In genomic region chr20:48705208-48706115, GRCh38 we compare ENCODE assay signal across 17 cellular contexts.
DNase-seq lines count a peak whose midpoint lies in the region; ATAC-seq and TF ChIP-seq lines count a peak whose summit lies in the region.
"Had no signal": no experiment of that assay in that cellular context is flagged by ENCODE, and none has a peak within 500 bp of the region (broad histone marks: within the 10 kb centered on the region; RNA-seq: fewer than 3 reads in every experiment).

No MANE protein-coding gene starts in this region.

- no peaks in the 10 kb centered on the region; the same call in 1 of the 2 replicates for H3K9me1 ChIP-seq in IMR-90 (ENCODE audit: insufficient read depth, low read length)

- H3K27ac ChIP-seq in CD8-positive, alpha-beta T cell (ENCODE audit: low read depth, low read length): no peak overlapping the region
- no peak overlapping the region for H3K27ac ChIP-seq in IMR-90 (ENCODE audit: insufficient read depth, low read length)
- H3K27ac ChIP-seq: brain microvascular endothelial cell, thyroid gland had no signal

- H2AK5ac ChIP-seq in IMR-90 (ENCODE audit: low read depth, low read length): no peak overlapping the region

- H2BK120ac ChIP-seq in IMR-90 (ENCODE audit: low read depth, low read length): no peak overlapping the region

- H2BK20ac ChIP-seq in IMR-90 (ENCODE audit: low read depth, low read length): no peak overlapping the region

- no peak overlapping the region for H2AK9ac ChIP-seq in IMR-90 (replicated peaks; ENCODE audit: low read depth, low read length, poor library complexity)

- no peak for ATAC-seq in CD8-positive, alpha-beta T cell
- ATAC-seq in IMR-90 (ENCODE audit: low read depth) (no peak), HG03442 (IDR thresholded peaks at IDR 0.05; ENCODE audit: unreplicated experiment) (no peak), HG02884 (IDR thresholded peaks at IDR 0.05; ENCODE audit: unreplicated experiment) (no peak)
- ATAC-seq: left lung had no signal

- H3K9ac ChIP-seq in IMR-90 (ENCODE audit: low read depth, low read length): no peak overlapping the region

- H3K4me1 Mint-ChIP-seq in CD8-positive, alpha-beta T cell (ENCODE audit: low read depth): peaks cover 60% of the 10 kb centered on the region
- peaks cover 21% of the 10 kb centered on the region for H3K4me1 Mint-ChIP-seq in osteocyte (ENCODE audit: unreplicated experiment)

- H3K4ac ChIP-seq in IMR-90 (ENCODE audit: low read depth, low read length): no peak overlapping the region

- no peak overlapping the region for H3K18ac ChIP-seq in IMR-90 (ENCODE audit: low read depth, low read length)

- H3K9me3 ChIP-seq in CD8-positive, alpha-beta T cell (ENCODE audit: low read length): no peaks in the 10 kb centered on the region
- no peaks in the 10 kb centered on the region for H3K9me3 ChIP-seq in IMR-90 (ENCODE audit: control insufficient read depth, insufficient read depth, low read length)
- H3K9me3 ChIP-seq: left lung, thyroid gland had no signal

- peaks cover 30% of the 10 kb centered on the region for H3K4me1 ChIP-seq in CD8-positive, alpha-beta T cell (ENCODE audit: insufficient read depth, low read length)
- no peaks in the 10 kb centered on the region; the same call in 1 of the 2 replicates for H3K4me1 ChIP-seq in IMR-90 (ENCODE audit: control insufficient read depth, insufficient read depth, low read length)

- no peak for TF ChIP-seq POLR2A in IMR-90 (IDR thresholded peaks at IDR 0.05; ENCODE audit: low read depth, low read length)

- H3K27me3 Mint-ChIP-seq in CD8-positive, alpha-beta T cell (ENCODE audit: low read depth): no peaks in the 10 kb centered on the region
- no peaks in the 10 kb centered on the region for H3K27me3 Mint-ChIP-seq in osteocyte (ENCODE audit: unreplicated experiment)
- H3K27me3 Mint-ChIP-seq: IgD-negative memory B cell had no signal

- H3K9me3 Mint-ChIP-seq in CD8-positive, alpha-beta T cell: no peaks in the 10 kb centered on the region
- no peaks in the 10 kb centered on the region for H3K9me3 Mint-ChIP-seq in osteocyte (ENCODE audit: unreplicated experiment)
- H3K9me3 Mint-ChIP-seq: IgD-negative memory B cell had no signal

- CTCF ChIA-PET in CD8-positive, alpha-beta T cell (lab: Charles Lee): interaction anchor here (0.7 to 2.8 kb wide), 4 partner anchors 46 to 49 kb away, joined by 3 to 6 read pairs (median 4); no protein-coding TSS in a partner anchor
- CTCF ChIA-PET in IMR-90 (lab: Yijun Ruan, JAX): no interaction called here

- no peak overlapping the region for H4K91ac ChIP-seq in IMR-90 (ENCODE audit: insufficient read depth, low read depth, low read length)

- peak overlapping the region; percentile 62 for H3K27ac Mint-ChIP-seq in CD8-positive, alpha-beta T cell
- peak overlapping the region; percentile 17 for H3K27ac Mint-ChIP-seq in osteocyte (ENCODE audit: unreplicated experiment)

- no peak overlapping the region for H3K4me3 ChIP-seq in CD8-positive, alpha-beta T cell (ENCODE audit: low read depth, low read length)
- no peak overlapping the region for H3K4me3 ChIP-seq in IMR-90 (ENCODE audit: insufficient read depth, low read depth, low read length)
- H3K4me3 ChIP-seq: left lung, skin epidermis, thyroid gland had no signal

- no peak overlapping the region for H3K23ac ChIP-seq in IMR-90 (ENCODE audit: low read depth, low read length)

- H4K20me1 ChIP-seq in IMR-90 (ENCODE audit: insufficient read depth, low read length): no peaks in the 10 kb centered on the region; the same call in 1 of the 2 replicates

- DNase-seq in CD8-positive, alpha-beta T cell: no peak
- DNase-seq in IMR-90 (no peak), dedifferentiated amniotic fluid mesenchymal stem cell (ENCODE audit: extremely low spot score) (peak; percentile 22), osteocyte (ENCODE audit: extremely low spot score, unreplicated experiment) (no peak), mesenteric fat pad (ENCODE audit: low spot score) (no peak), NCI-H1105 (lab: John Stamatoyannopoulos, UW) (no peak)
- DNase-seq: activated T-cell treated with anti-CD3 and anti-CD28 coated beads, Interleukin-2, amount 50 U/mL, for 48 hours; brain microvascular endothelial cell; hypothalamus; NCI-H1694 treated with DMSO at 0.1 percent for 48 hours; NCI-H69 had no signal

- 74 to 100% methylated on average over 1 to 2 of the region's 9 CpGs for whole genome bisulfite sequencing in IMR-90 (ENCODE audit: extremely low coverage in 2 of 2, insufficient read length in 1 of 2), 2 experiments

- no peak for TF ChIP-seq RAD21 in IMR-90 (IDR thresholded peaks at IDR 0.05; ENCODE audit: low read length)

- no peak overlapping the region for H3K14ac ChIP-seq in IMR-90 (replicated peaks; ENCODE audit: low read depth, low read length)

- TF ChIP-seq CTCF in CD8-positive, alpha-beta T cell (IDR thresholded peaks at IDR 0.05): no peak
- TF ChIP-seq CTCF in IMR-90 (conservative IDR thresholded peaks at IDR 0.05; ENCODE audit: low read depth, low read length) (no peak), osteocyte (IDR thresholded peaks at IDR 0.05) (no peak)

- intact Hi-C loops in CD8-positive, alpha-beta T cell (cut with DNase I, micrococcal nuclease): no loop called here
- intact Hi-C loops in IMR-90 (cut with micrococcal nuclease): no loop called here

- no peak overlapping the region for H4K8ac ChIP-seq in IMR-90 (ENCODE audit: low read depth in 2 of 2, low read length in 2 of 2)

- no peak overlapping the region for H2BK15ac ChIP-seq in IMR-90 (ENCODE audit: low read depth, low read length)

- no TSS peak for BruUV-seq in IMR-90 (replicated peaks; lab: Mats Ljungman, UMichigan)

- H3K79me1 ChIP-seq in IMR-90 (ENCODE audit: low read depth in 1 of 2, low read length in 2 of 2): no peaks in the 10 kb centered on the region

- H2BK5ac ChIP-seq in IMR-90 (ENCODE audit: low read depth, low read length, poor library complexity, severe bottlenecking): no peak overlapping the region

- POLR2A ChIA-PET in CD8-positive, alpha-beta T cell (lab: Charles Lee): no interaction called here
- POLR2A ChIA-PET in IMR-90 (lab: Charles Lee; ENCODE audit: unreplicated experiment): no interaction called here

- H3K56ac ChIP-seq in IMR-90 (ENCODE audit: extremely low read depth, insufficient read depth, low read length): no peak overlapping the region

- dilution Hi-C loops in IMR-90 (cut with HindIII; ENCODE audit: low sequenced_read_pairs, unreplicated experiment): no loop called here

- H3K4me3 Mint-ChIP-seq in CD8-positive, alpha-beta T cell: no peak overlapping the region
- no peak overlapping the region for H3K4me3 Mint-ChIP-seq in osteocyte (ENCODE audit: unreplicated experiment)

- no peak overlapping the region for H4K5ac ChIP-seq in IMR-90 (ENCODE audit: low read depth, low read length)

- H3K4me2 ChIP-seq in IMR-90 (ENCODE audit: low read depth, low read length): no peak overlapping the region

- H3K36me3 ChIP-seq in CD8-positive, alpha-beta T cell (ENCODE audit: insufficient read depth, low read length): peaks cover 25% of the 10 kb centered on the region
- no peaks in the 10 kb centered on the region for H3K36me3 ChIP-seq in IMR-90 (ENCODE audit: control insufficient read depth, insufficient read depth, low read length)
- H3K36me3 ChIP-seq: thyroid gland had no signal

- in situ Hi-C loops in IMR-90 (cut with MboI; ENCODE audit: low sequenced_read_pairs): no loop called here

- no peak overlapping the region for H2AFZ ChIP-seq in IMR-90 (replicated peaks; ENCODE audit: low read length, poor library complexity)

- H3K27me3 ChIP-seq in CD8-positive, alpha-beta T cell (ENCODE audit: insufficient read depth, low read length): no peaks in the 10 kb centered on the region
- no peaks in the 10 kb centered on the region; the same call in 1 of the 2 replicates for H3K27me3 ChIP-seq in IMR-90 (ENCODE audit: control insufficient read depth, insufficient read depth, low read length)
- H3K27me3 ChIP-seq: brain microvascular endothelial cell, left lung, thyroid gland had no signal

- peaks cover 76% of the 10 kb centered on the region for H3K36me3 Mint-ChIP-seq in CD8-positive, alpha-beta T cell
- peaks cover 6% of the 10 kb centered on the region for H3K36me3 Mint-ChIP-seq in osteocyte (ENCODE audit: unreplicated experiment)

TF ChIP-seq in IMR-90, 13 proteins besides CTCF, POLR2A, EP300 and RAD21:
- no peak for TF ChIP-seq SMC3 (IDR thresholded peaks at IDR 0.05; ENCODE audit: low read depth, low read length)
- 0 out of 2 replicates have a peak, but pooled peaks have one; percentile 30 for TF ChIP-seq CEBPB (IDR thresholded peaks at IDR 0.05; ENCODE audit: low read depth, low read length)
- no peak for TF ChIP-seq CHD1 (IDR thresholded peaks at IDR 0.05; ENCODE audit: low read depth, low read length)
- no peak for TF ChIP-seq RFX5 (IDR thresholded peaks at IDR 0.05; ENCODE audit: low read depth, low read length)
